1 cellular context compared by ENCODE assay signal in the genomic region with DNA sequence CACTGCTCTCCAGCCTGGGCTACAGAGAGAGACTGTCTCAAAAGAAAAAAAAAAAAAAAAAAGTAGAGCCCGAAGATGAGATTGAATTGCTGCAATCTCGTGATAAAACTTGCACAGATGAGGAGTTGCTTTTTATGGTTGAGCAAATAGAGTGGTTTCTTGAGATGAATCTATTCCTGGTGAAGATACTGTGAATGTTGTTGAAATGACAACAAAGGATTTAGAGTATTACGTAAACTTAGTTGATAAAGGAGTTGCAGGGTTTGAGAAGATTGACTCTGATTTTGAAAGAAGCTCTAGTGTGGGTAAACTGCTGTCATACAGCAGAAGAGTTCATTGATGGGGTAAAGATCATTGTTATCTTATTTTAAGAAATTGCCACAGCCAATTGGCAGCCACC.
TF ChIP-seq lines count a peak whose summit lies in the region.

No MANE protein-coding gene starts in this region.

TF ChIP-seq in K562, 482 proteins besides CTCF, POLR2A, EP300 and RAD21 (continued from another document):
- TF ChIP-seq FOXP4 (CRISPR knock-in tag; IDR thresholded peaks at IDR 0.05; ENCODE audit: borderline replicate concordance), result no peak
- TF ChIP-seq ZBTB1 (CRISPR knock-in tag; IDR thresholded peaks at IDR 0.05; ENCODE audit: borderline replicate concordance, low read depth), result no peak
- TF ChIP-seq CEBPB (tag; IDR thresholded peaks at IDR 0.05), result 0 out of 2 replicates have a peak, but pooled peaks have one; percentile 33
- TF ChIP-seq, protein P1, sequence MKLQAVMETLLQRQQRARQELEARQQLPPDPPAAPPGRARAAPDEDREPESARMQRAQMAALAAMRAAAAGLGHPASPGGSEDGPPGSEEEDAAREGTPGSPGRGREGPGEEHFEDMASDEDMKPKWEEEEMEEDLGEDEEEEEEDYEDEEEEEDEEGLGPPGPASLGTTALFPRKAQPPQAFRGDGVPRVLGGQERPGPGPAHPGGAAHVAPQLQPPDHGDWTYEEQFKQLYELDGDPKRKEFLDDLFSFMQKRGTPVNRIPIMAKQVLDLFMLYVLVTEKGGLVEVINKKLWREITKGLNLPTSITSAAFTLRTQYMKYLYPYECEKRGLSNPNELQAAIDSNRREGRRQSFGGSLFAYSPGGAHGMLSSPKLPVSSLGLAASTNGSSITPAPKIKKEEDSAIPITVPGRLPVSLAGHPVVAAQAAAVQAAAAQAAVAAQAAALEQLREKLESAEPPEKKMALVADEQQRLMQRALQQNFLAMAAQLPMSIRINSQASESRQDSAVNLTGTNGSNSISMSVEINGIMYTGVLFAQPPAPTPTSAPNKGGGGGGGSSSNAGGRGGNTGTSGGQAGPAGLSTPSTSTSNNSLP (IDR thresholded peaks at IDR 0.05; ENCODE audit: borderline replicate concordance, low read depth, low read length), result no peak
- TF ChIP-seq CBFA2T2 (conservative IDR thresholded peaks at IDR 0.05), result peak; percentile 43; the same call in 1 of the 2 replicates
- TF ChIP-seq, protein P2, sequence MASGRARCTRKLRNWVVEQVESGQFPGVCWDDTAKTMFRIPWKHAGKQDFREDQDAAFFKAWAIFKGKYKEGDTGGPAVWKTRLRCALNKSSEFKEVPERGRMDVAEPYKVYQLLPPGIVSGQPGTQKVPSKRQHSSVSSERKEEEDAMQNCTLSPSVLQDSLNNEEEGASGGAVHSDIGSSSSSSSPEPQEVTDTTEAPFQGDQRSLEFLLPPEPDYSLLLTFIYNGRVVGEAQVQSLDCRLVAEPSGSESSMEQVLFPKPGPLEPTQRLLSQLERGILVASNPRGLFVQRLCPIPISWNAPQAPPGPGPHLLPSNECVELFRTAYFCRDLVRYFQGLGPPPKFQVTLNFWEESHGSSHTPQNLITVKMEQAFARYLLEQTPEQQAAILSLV (tag; IDR thresholded peaks at IDR 0.05), result no peak
- TF ChIP-seq, protein P3, sequence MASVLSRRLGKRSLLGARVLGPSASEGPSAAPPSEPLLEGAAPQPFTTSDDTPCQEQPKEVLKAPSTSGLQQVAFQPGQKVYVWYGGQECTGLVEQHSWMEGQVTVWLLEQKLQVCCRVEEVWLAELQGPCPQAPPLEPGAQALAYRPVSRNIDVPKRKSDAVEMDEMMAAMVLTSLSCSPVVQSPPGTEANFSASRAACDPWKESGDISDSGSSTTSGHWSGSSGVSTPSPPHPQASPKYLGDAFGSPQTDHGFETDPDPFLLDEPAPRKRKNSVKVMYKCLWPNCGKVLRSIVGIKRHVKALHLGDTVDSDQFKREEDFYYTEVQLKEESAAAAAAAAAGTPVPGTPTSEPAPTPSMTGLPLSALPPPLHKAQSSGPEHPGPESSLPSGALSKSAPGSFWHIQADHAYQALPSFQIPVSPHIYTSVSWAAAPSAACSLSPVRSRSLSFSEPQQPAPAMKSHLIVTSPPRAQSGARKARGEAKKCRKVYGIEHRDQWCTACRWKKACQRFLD (CRISPR knock-in tag; IDR thresholded peaks at IDR 0.05), result no peak
- no peak for TF ChIP-seq CHD1 (IDR thresholded peaks at IDR 0.05; ENCODE audit: low read length)
- TF ChIP-seq, protein P4, sequence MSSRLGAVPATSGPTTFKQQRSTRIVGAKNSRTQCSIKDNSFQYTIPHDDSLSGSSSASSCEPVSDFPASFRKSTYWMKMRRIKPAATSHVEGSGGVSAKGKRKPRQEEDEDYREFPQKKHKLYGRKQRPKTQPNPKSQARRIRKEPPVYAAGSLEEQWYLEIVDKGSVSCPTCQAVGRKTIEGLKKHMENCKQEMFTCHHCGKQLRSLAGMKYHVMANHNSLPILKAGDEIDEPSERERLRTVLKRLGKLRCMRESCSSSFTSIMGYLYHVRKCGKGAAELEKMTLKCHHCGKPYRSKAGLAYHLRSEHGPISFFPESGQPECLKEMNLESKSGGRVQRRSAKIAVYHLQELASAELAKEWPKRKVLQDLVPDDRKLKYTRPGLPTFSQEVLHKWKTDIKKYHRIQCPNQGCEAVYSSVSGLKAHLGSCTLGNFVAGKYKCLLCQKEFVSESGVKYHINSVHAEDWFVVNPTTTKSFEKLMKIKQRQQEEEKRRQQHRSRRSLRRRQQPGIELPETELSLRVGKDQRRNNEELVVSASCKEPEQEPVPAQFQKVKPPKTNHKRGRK (tag; IDR thresholded peaks at IDR 0.05), result no peak
- TF ChIP-seq ZHX1 (conservative IDR thresholded peaks at IDR 0.05; ENCODE audit: low read length), result no peak
- TF ChIP-seq TCF7L2 (IDR thresholded peaks at IDR 0.05; ENCODE audit: low read depth, low read length), result no peak
- TF ChIP-seq TAL1 (IDR thresholded peaks at IDR 0.05), result peak; percentile 30; the same call in 1 of the 2 replicates
- TF ChIP-seq POLR2AphosphoS2 (IDR thresholded peaks at IDR 0.05; ENCODE audit: low read length), result no peak
- TF ChIP-seq TGIF2 (CRISPR knock-in tag; IDR thresholded peaks at IDR 0.05), result no peak
- TF ChIP-seq GABPB1 (CRISPR knock-in tag; IDR thresholded peaks at IDR 0.05), result no peak
- TF ChIP-seq CBFA2T3 (IDR thresholded peaks at IDR 0.05), result peak; percentile 69
- TF ChIP-seq NR4A1 (CRISPR knock-in tag; IDR thresholded peaks at IDR 0.05), result no peak
- no peak for TF ChIP-seq NR4A1 (tag; IDR thresholded peaks at IDR 0.05)
- no peak for TF ChIP-seq ZNF75A (CRISPR knock-in tag; IDR thresholded peaks at IDR 0.05)
- no peak for TF ChIP-seq CXXC5 (CRISPR knock-in tag; IDR thresholded peaks at IDR 0.05)
